Comparison of ENCODE assay signal across 21 cellular contexts in genomic region chr15:53536479-53537120, GRCh38.
DNase-seq lines count a peak whose midpoint lies in the region; ATAC-seq and TF ChIP-seq lines count a peak whose summit lies in the region.
"Had no signal": no experiment of that assay in that cellular context is flagged by ENCODE, and none has a peak within 500 bp of the region (broad histone marks: within the 10 kb centered on the region; RNA-seq: fewer than 3 reads in every experiment).

No MANE protein-coding gene starts in this region.

- DNase-seq in Caki2 (ENCODE audit: low read depth), result peak; percentile 80
- DNase-seq in HT-29 (ENCODE audit: low spot score), result peak; percentile 71
- DNase-seq in SJSA1 (ENCODE audit: low read depth in 1 of 2, low spot score in 2 of 2), result peak in 1 of 2 experiments; percentile 6
- DNase-seq in kidney tubule cell (ENCODE audit: low spot score), result peak; percentile 34
- DNase-seq in NCI-H2107 (lab: John Stamatoyannopoulos, UW), result no peak
- DNase-seq in MM.1S, result no peak
- DNase-seq: activated CD4-positive, alpha-beta T cell treated with anti-CD3 and anti-CD28 coated beads for 4 hours; amniotic stem cell; EL; NCI-H2029; NCI-H226; nephron progenitor cell; NK-92 treated with Interleukin-12 subunit alpha and Interleukin-12 subunit beta, amount 100 ng/mL, for 24 hours; small intestine; stimulated activated naive CD4-positive, alpha-beta T cell; upper lobe of right lung had no signal

- no peaks in the 10 kb centered on the region for H3K79me2 ChIP-seq in MM.1S (ENCODE audit: low read length)

- no peak overlapping the region for H3K9ac ChIP-seq in MM.1S (ENCODE audit: low read length)
- H3K9ac ChIP-seq: KMS-11 had no signal

- no peak overlapping the region for H3K4me2 ChIP-seq in MM.1S (ENCODE audit: low read depth, low read length)
- H3K4me2 ChIP-seq: KMS-11, PC-9 had no signal

- H3K36me3 ChIP-seq in SJSA1 (no peaks in the 10 kb centered on the region), MM.1S (replicated peaks; ENCODE audit: insufficient read depth, low read length) (no peaks in the 10 kb centered on the region)
- H3K36me3 ChIP-seq: upper lobe of right lung had no signal

- no peaks in the 10 kb centered on the region for H3F3A ChIP-seq in MM.1S (ENCODE audit: insufficient read depth, low read length)

- H4K20me1 ChIP-seq in MM.1S (ENCODE audit: insufficient read depth, low read length), result no peaks in the 10 kb centered on the region

- H3K4me3 ChIP-seq in SJSA1 (no peak overlapping the region), MM.1S (ENCODE audit: low read length) (no peak overlapping the region)
- H3K4me3 ChIP-seq: PC-9, upper lobe of right lung had no signal

- H3K4me1 ChIP-seq in SJSA1 (replicated peaks) (no peaks in the 10 kb centered on the region), MM.1S (ENCODE audit: low read length) (no peaks in the 10 kb centered on the region)
- H3K4me1 ChIP-seq: upper lobe of right lung had no signal

- in situ Hi-C loops in Caki2 (cut with HindIII; ENCODE audit: low pct_unique_long_range_greater_than_20kb, low sequenced_read_pairs), result no loop called here

- no peaks in the 10 kb centered on the region for H3K27me3 ChIP-seq in SJSA1 (replicated peaks)
- H3K27me3 ChIP-seq in MM.1S (replicated peaks; ENCODE audit: insufficient read depth, low read length), result no peaks in the 10 kb centered on the region
- H3K27me3 ChIP-seq: upper lobe of right lung had no signal

- H2AFZ ChIP-seq in MM.1S (ENCODE audit: low read length), result no peak overlapping the region
- H2AFZ ChIP-seq: PC-9 had no signal

- no peaks in the 10 kb centered on the region; the same call in 1 of the 2 replicates for H3K9me2 ChIP-seq in MM.1S (replicated peaks; ENCODE audit: insufficient read depth, low read length)

- no peak for ATAC-seq in GM18870 (IDR thresholded peaks at IDR 0.05; ENCODE audit: unreplicated experiment)
- ATAC-seq: left lobe of liver, Right ventricle myocardium inferior, upper lobe of right lung had no signal

- no peak for TF ChIP-seq CTCF in MM.1S (IDR thresholded peaks at IDR 0.05; ENCODE audit: low read length)

- H3K27ac ChIP-seq in SJSA1 (0 out of 2 replicates have a peak overlapping the region, but pooled peaks have one; percentile 18), MM.1S (ENCODE audit: low read length) (no peak overlapping the region)
- H3K27ac ChIP-seq: KMS-11, PC-9, upper lobe of right lung had no signal

- H3K9me3 ChIP-seq in SJSA1 (replicated peaks), result no peaks in the 10 kb centered on the region
- H3K9me3 ChIP-seq in MM.1S (replicated peaks; ENCODE audit: insufficient read depth, low read length), result no peaks in the 10 kb centered on the region
- H3K9me3 ChIP-seq: upper lobe of right lung had no signal

Comparison
In these comparisons a context has a peak if more than half of its experiments do, and no peak if none do; other contexts are left out.
1. DNase-seq: peak in Caki2 (single experiment), HT-29 (single experiment) and kidney tubule cell (single experiment); none in NCI-H2107 (single experiment) and MM.1S (single experiment).